ENCODE assay signal across 28 cellular contexts in the genomic region with DNA sequence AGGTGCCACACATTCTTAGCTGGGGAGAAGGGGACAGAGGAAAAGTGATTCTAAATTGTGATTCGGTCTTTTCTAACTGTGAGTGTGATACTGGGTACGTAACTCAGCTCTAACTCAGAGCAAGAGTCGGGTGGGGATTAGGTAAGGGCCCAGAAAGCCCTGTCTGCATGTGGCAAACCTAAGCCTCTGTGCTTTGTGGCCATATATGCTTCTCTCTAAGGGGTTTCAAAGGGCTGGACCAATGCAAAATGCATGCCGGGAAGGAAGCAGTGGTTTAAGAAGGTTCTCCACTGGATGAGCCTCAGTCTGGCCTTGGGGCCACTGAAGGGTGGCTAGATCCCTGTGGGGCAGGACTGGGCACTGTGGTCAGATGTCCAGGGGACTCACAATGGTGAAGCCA.
"Had no signal": no experiment of that assay in that cellular context is flagged by ENCODE, and none has a peak within 500 bp of the region (broad histone marks: within the 10 kb centered on the region; RNA-seq: fewer than 3 reads in every experiment).

No MANE protein-coding gene starts in this region.

- H3K4me3 Mint-ChIP-seq: activated CD4-positive, alpha-beta memory T cell treated with anti-CD3 and anti-CD28 coated beads for 36 hours; activated CD4-positive, alpha-beta T cell treated with anti-CD3 and anti-CD28 coated beads, Interleukin-2, amount 10 ng/mL, durations not matched to agents 24 days and 14 days; activated T-cell treated with anti-CD3 and anti-CD28 coated beads, Interleukin-2, amount 50 U/mL, for 72 hours; central memory CD8-positive, alpha-beta T cell; natural killer cell treated with Interleukin-12 subunit alpha and Interleukin-12 subunit beta and Interleukin-15 and Interleukin-18, amount 100 ng/mL, for 72 hours; stimulated activated naive B cell treated with anti-CD40 and anti-IgM and Interleukin-4, amounts not matched to agents 10 μg/mL and 1 μg/mL and 100 μg/mL, for 72 hours had no signal

- H3K9me3 Mint-ChIP-seq: activated CD4-positive, alpha-beta memory T cell treated with anti-CD3 and anti-CD28 coated beads for 36 hours; activated CD4-positive, alpha-beta T cell treated with anti-CD3 and anti-CD28 coated beads, Interleukin-2, amount 10 ng/mL, durations not matched to agents 24 days and 14 days; activated naive CD4-positive, alpha-beta T cell treated with anti-CD3 and anti-CD28 coated beads, Interleukin-2, amount 50 U/mL, for 72 hours; activated T-cell treated with anti-CD3 and anti-CD28 coated beads, Interleukin-2, amount 50 U/mL, for 72 hours; central memory CD8-positive, alpha-beta T cell; natural killer cell treated with Interleukin-12 subunit alpha and Interleukin-12 subunit beta and Interleukin-15 and Interleukin-18, amount 100 ng/mL, for 72 hours; stimulated activated naive B cell treated with anti-CD40 and anti-IgM and Interleukin-4, amounts not matched to agents 10 μg/mL and 1 μg/mL and 100 μg/mL, for 72 hours had no signal

- H3K4me1 Mint-ChIP-seq: stimulated activated naive B cell treated with anti-CD40 and anti-IgM and Interleukin-4, amounts not matched to agents 10 μg/mL and 1 μg/mL and 100 μg/mL, for 72 hours had no signal

- H3K36me3 Mint-ChIP-seq: natural killer cell treated with Interleukin-12 subunit alpha and Interleukin-12 subunit beta and Interleukin-15 and Interleukin-18, amount 100 ng/mL, for 72 hours had no signal

- H3K36me3 ChIP-seq: ovary, prostate gland had no signal

- ATAC-seq: activated naive CD4-positive, alpha-beta T cell treated with anti-CD3 and anti-CD28 coated beads, Interleukin-2, amount 50 U/mL, for 72 hours; activated T-cell treated with anti-CD3 and anti-CD28 coated beads, Interleukin-2, amount 50 U/mL, for 72 hours; foreskin keratinocyte; left lung; mucosa of descending colon; natural killer cell treated with Interleukin-12 subunit alpha and Interleukin-12 subunit beta and Interleukin-15 and Interleukin-18, amount 100 ng/mL, for 72 hours; stimulated activated naive B cell treated with anti-CD40 and anti-IgM and Interleukin-4, amounts not matched to agents 10 μg/mL and 1 μg/mL and 100 μg/mL, for 72 hours had no signal

- H3K9me3 ChIP-seq: esophagus muscularis mucosa, left lung, mucosa of descending colon, ovary, prostate gland, stomach, thyroid gland, upper lobe of left lung, vagina had no signal

- H3K27me3 ChIP-seq: esophagus muscularis mucosa, foreskin keratinocyte, left lung, ovary, stomach, thyroid gland, upper lobe of left lung, vagina had no signal

- H3K4me3 ChIP-seq: esophagus muscularis mucosa, left lung, mucosa of descending colon, ovary, prostate gland, stomach, thyroid gland, upper lobe of left lung, vagina had no signal

- H3K27me3 Mint-ChIP-seq: activated CD4-positive, alpha-beta memory T cell treated with anti-CD3 and anti-CD28 coated beads for 36 hours; activated CD4-positive, alpha-beta T cell treated with anti-CD3 and anti-CD28 coated beads, Interleukin-2, amount 10 ng/mL, durations not matched to agents 24 days and 14 days; central memory CD8-positive, alpha-beta T cell; stimulated activated naive B cell treated with anti-CD40 and anti-IgM and Interleukin-4, amounts not matched to agents 10 μg/mL and 1 μg/mL and 100 μg/mL, for 72 hours had no signal

- H3K27ac Mint-ChIP-seq: activated CD4-positive, alpha-beta memory T cell treated with anti-CD3 and anti-CD28 coated beads for 36 hours; activated CD4-positive, alpha-beta T cell treated with anti-CD3 and anti-CD28 coated beads, Interleukin-2, amount 10 ng/mL, durations not matched to agents 24 days and 14 days; activated T-cell treated with anti-CD3 and anti-CD28 coated beads, Interleukin-2, amount 50 U/mL, for 72 hours; natural killer cell treated with Interleukin-12 subunit alpha and Interleukin-12 subunit beta and Interleukin-15 and Interleukin-18, amount 100 ng/mL, for 72 hours; stimulated activated naive B cell treated with anti-CD40 and anti-IgM and Interleukin-4, amounts not matched to agents 10 μg/mL and 1 μg/mL and 100 μg/mL, for 72 hours had no signal

- H3K4me1 ChIP-seq: foreskin keratinocyte, left lung, prostate gland, stomach, thyroid gland, upper lobe of left lung, vagina had no signal

- H3K27ac ChIP-seq: esophagus muscularis mucosa, foreskin keratinocyte, left lung, ovary, prostate gland, stomach, thyroid gland, upper lobe of left lung, vagina had no signal

- DNase-seq: activated CD4-positive, alpha-beta memory T cell treated with anti-CD3 and anti-CD28 coated beads for 36 hours; activated CD4-positive, alpha-beta T cell treated with anti-CD3 and anti-CD28 coated beads, Interleukin-2, amount 10 ng/mL, durations not matched to agents 24 days and 14 days; activated CD4-positive, CD25-positive, alpha-beta regulatory T cell treated with anti-CD3 and anti-CD28 coated beads, Interleukin-2, amount 50 U/mL, for 72 hours; activated naive CD4-positive, alpha-beta T cell; activated T-cell treated with anti-CD3 and anti-CD28 coated beads for 4 hours; activated T-cell treated with anti-CD3 and anti-CD28 coated beads, Interleukin-2, amount 50 U/mL, for 72 hours; amniotic stem cell; dermis blood vessel endothelial cell; effector CD4-positive, alpha-beta T cell; foreskin keratinocyte; kidney glomerular epithelial cell; left lung; mucosa of descending colon; retina; stimulated activated CD4-positive, alpha-beta T cell treated with anti-CD3 and anti-CD28 coated beads, Interleukin-15, amount 100 ng/mL, for 24 hours; stimulated activated CD4-positive, alpha-beta T cell treated with anti-CD3 and anti-CD28 coated beads, Interleukin-2, amount 100 ng/mL, for 24 hours; stimulated activated naive B cell treated with anti-CD40 and anti-IgM and Interleukin-4, amounts not matched to agents 10 μg/mL and 1 μg/mL and 100 μg/mL, for 72 hours; stomach; T-helper 2 cell; thyroid gland; upper lobe of left lung had no signal
